Comparison of ENCODE assay signal across 23 cellular contexts in genomic region chr2:220882507-220882906, GRCh38.
"Had no signal": no experiment of that assay in that cellular context is flagged by ENCODE, and none has a peak within 500 bp of the region (broad histone marks: within the 10 kb centered on the region; RNA-seq: fewer than 3 reads in every experiment).

No MANE protein-coding gene starts in this region.

- H3K9me3 ChIP-seq: colonic mucosa, esophagus muscularis mucosa, esophagus squamous epithelium, gastrocnemius medialis, gastroesophageal sphincter, heart left ventricle, heart right ventricle had no signal

- DNase-seq: colonic mucosa; cortex of kidney; dermis blood vessel endothelial cell; dorsolateral prefrontal cortex; effector CD4-positive, alpha-beta T cell; effector CD8-positive, alpha-beta T cell; effector memory CD4-positive, alpha-beta T cell; effector memory CD8-positive, alpha-beta T cell; endodermal cell; erythroblast; esophagus squamous epithelium; foreskin fibroblast; foreskin keratinocyte; foreskin melanocyte; gastrocnemius medialis; glutamatergic neuron; head of caudate nucleus; heart left ventricle; heart right ventricle had no signal

- H3K36me3 ChIP-seq: colonic mucosa, esophagus muscularis mucosa, esophagus squamous epithelium, gastrocnemius medialis, gastroesophageal sphincter, heart left ventricle, heart right ventricle had no signal

- H3K4me3 ChIP-seq: colonic mucosa, coronary artery, dorsolateral prefrontal cortex, esophagus muscularis mucosa, esophagus squamous epithelium, gastrocnemius medialis, gastroesophageal sphincter, heart left ventricle, heart right ventricle had no signal

- H3K27ac ChIP-seq: colonic mucosa, coronary artery, dorsolateral prefrontal cortex, epithelial cell of prostate, esophagus muscularis mucosa, esophagus squamous epithelium, foreskin keratinocyte, gastrocnemius medialis, gastroesophageal sphincter, heart left ventricle, heart right ventricle had no signal

- H3K4me1 ChIP-seq: colonic mucosa, esophagus muscularis mucosa, gastroesophageal sphincter, heart left ventricle, heart right ventricle had no signal
